In genomic region chr12:51826881-51827280, GRCh38 we compare ENCODE assay signal across 15 cellular contexts. TPM values are rescaled to one million over a fixed set of nuclear protein-coding genes. Genes with fewer than 3 reads are reported as not detected.
"Had no signal": no experiment of that assay in that cellular context is flagged by ENCODE, and none has a peak within 500 bp of the region (broad histone marks: within the 10 kb centered on the region; RNA-seq: fewer than 3 reads in every experiment).

No MANE protein-coding gene starts in this region.

- DNase-seq: activated CD4-positive, alpha-beta T cell treated with anti-CD3 and anti-CD28 coated beads, Interleukin-2, amount 50 U/mL, for 1 hour; activated effector memory CD4-positive, alpha-beta T cell treated with Interleukin-2 at 50 U/mL for 16 hours; activated naive CD4-positive, alpha-beta T cell treated with anti-CD3 and anti-CD28 coated beads, Interleukin-2, amount 50 U/mL, for 16 hours; effector CD8-positive, alpha-beta T cell; heart right ventricle; left ventricle myocardium superior; nephron progenitor cell; right cardiac atrium; stimulated activated CD4-positive, alpha-beta T cell treated with anti-CD3 and anti-CD28 coated beads, Interleukin-2, amount 100 ng/mL, for 24 hours; stimulated activated naive CD4-positive, alpha-beta T cell treated with Interleukin-2 at 50 U/mL for 16 hours had no signal

- H3K36me3 ChIP-seq: heart right ventricle, prostate gland, suprapubic skin had no signal

- H3K4me1 ChIP-seq: prostate gland had no signal

- H3K9me3 Mint-ChIP-seq: nephron progenitor cell, type B pancreatic cell had no signal

- H3K27ac Mint-ChIP-seq: nephron progenitor cell had no signal

- H3K36me3 Mint-ChIP-seq: type B pancreatic cell had no signal

- H3K4me3 Mint-ChIP-seq: nephron progenitor cell, type B pancreatic cell had no signal

- H3K4me3 ChIP-seq: heart right ventricle, prostate gland, suprapubic skin had no signal

- H3K9me3 ChIP-seq: heart right ventricle, prostate gland, suprapubic skin had no signal

- ATAC-seq: esophagus mucosa, heart right ventricle, right cardiac atrium had no signal

- H3K27me3 Mint-ChIP-seq: type B pancreatic cell had no signal

- H3K27ac ChIP-seq: heart right ventricle, prostate gland, suprapubic skin had no signal

RNA-seq across cellular contexts. Expression of gene FIGNL2, which starts 21.6 kb away (rescaled TPM):
- total RNA-seq: bronchial epithelial cell had no signal
